In the genomic region with DNA sequence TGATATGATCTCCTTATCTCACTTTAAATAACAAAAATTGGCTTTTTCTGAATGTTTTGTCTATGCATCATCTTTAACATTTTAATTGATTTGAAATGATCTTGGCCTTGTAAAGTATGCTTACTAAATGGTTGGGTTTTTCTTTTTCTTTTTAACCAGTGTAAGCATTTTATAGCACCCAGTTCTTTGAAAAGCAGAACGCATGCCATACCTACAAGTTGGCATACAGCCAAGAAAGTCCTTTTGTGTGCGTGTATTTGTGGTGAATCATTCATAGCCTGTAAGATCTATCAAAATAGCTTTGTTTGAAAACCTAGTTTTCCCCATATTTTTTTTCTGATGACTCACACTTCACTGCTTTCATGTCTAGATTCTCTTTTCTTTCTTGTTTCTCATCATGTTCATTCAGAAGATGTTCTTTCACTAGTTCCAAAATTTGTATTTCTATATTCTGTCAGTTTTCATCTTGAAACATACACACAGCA, we compare ENCODE assay signal across 8 cellular contexts.
DNase-seq lines count a peak whose midpoint lies in the region; ATAC-seq and TF ChIP-seq lines count a peak whose summit lies in the region.

No MANE protein-coding gene starts in this region.

- no peak for TF ChIP-seq POLR2A in erythroblast (IDR thresholded peaks at IDR 0.05; ENCODE audit: low read length)

- no peaks in the 10 kb centered on the region for H3K36me3 ChIP-seq in HAP-1 (replicated peaks)

- H3K27me3 ChIP-seq in HAP-1 (ENCODE audit: low read depth): no peaks in the 10 kb centered on the region

- DNase-seq in ACHN (peak; percentile 88), HAP-1 (ENCODE audit: low spot score in 2 of 2) (peak; percentile 81 to 96), OCI-M1 (lab: John Stamatoyannopoulos, UW) (peak; percentile 86), erythroblast (lab: John Stamatoyannopoulos, UW) (peak; percentile 8 to 10), C1 segment of cervical spinal cord (lab: John Stamatoyannopoulos, UW) (no peak)

- no peak overlapping the region for H3K4me3 ChIP-seq in HAP-1

- H3K4me1 ChIP-seq in HAP-1: peaks cover 33% of the 10 kb centered on the region

- in situ Hi-C loops in ACHN (cut with HindIII; ENCODE audit: low pct_ligation_motif_present, low pct_unique_long_range_greater_than_20kb, low sequenced_read_pairs) (no loop called here), HAP-1 (cut with MboI; ENCODE audit: low sequenced_read_pairs) (no loop called here)

- no peaks in the 10 kb centered on the region for H3K9me3 ChIP-seq in HAP-1

- ATAC-seq in GM19023 (IDR thresholded peaks at IDR 0.05; ENCODE audit: unreplicated experiment): no peak
- ATAC-seq in HG03469 (IDR thresholded peaks at IDR 0.05; ENCODE audit: unreplicated experiment): no peak
- no peak for ATAC-seq in HG02884 (IDR thresholded peaks at IDR 0.05; ENCODE audit: unreplicated experiment)

Comparison
In these comparisons a context has a peak if more than half of its experiments do, and no peak if none do; other contexts are left out.
1. DNase-seq: peak in ACHN (single experiment), HAP-1 (2 of 2), OCI-M1 (single experiment) and erythroblast (2 of 2); none in C1 segment of cervical spinal cord (0 of 14).